In genomic region chr1:26122988-26123973, GRCh38 we compare ENCODE assay signal across 1 cellular context.
TF ChIP-seq lines count a peak whose summit lies in the region.

No MANE protein-coding gene starts in this region.

TF ChIP-seq in IMR-90, 13 proteins besides CTCF, POLR2A, EP300 and RAD21:
- TF ChIP-seq CEBPB (IDR thresholded peaks at IDR 0.05; ENCODE audit: low read depth, low read length) (peak; percentile 36; the same call in 1 of the 2 replicates), USF2 (IDR thresholded peaks at IDR 0.05; ENCODE audit: low read depth, low read length) (no peak), NFE2L2 (IDR thresholded peaks at IDR 0.05; ENCODE audit: low read depth, low read length) (no peak), ELK1 (IDR thresholded peaks at IDR 0.05; ENCODE audit: borderline replicate concordance, low read depth, low read length) (no peak), FOS (IDR thresholded peaks at IDR 0.05; ENCODE audit: low read depth, low read length) (no peak), SMC3 (IDR thresholded peaks at IDR 0.05; ENCODE audit: low read depth, low read length) (no peak), MAZ (IDR thresholded peaks at IDR 0.05; ENCODE audit: borderline replicate concordance, low read depth, low read length) (no peak)
